14 cellular contexts compared by ENCODE assay signal in the genomic region with DNA sequence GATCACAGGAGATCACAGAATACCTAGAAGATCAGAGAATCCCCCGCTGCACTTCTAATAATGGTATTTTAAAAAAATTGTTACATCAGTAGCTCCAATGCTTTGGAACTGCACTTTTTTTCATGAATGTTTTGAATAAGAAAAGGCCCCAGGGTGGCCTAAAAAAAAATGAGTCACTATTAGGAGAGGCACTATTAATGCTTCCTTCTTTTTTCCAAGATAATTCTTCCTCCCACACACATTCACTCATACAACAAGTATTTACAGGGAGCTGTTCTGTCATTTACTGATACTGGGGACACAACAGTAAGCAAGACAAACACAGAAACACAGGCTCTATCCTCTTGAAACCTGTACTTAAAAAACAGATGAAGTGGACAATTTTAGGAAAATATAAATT. TPM values are rescaled to one million over a fixed set of nuclear protein-coding genes. Genes with fewer than 3 reads are reported as not detected.
DNase-seq lines count a peak whose midpoint lies in the region; ATAC-seq and TF ChIP-seq lines count a peak whose summit lies in the region.
"Had no signal": no experiment of that assay in that cellular context is flagged by ENCODE, and none has a peak within 500 bp of the region (broad histone marks: within the 10 kb centered on the region; RNA-seq: fewer than 3 reads in every experiment).

No MANE protein-coding gene starts in this region.

- no peak overlapping the region for H3K9ac ChIP-seq in endodermal cell (ENCODE audit: extremely low read depth, low read length, poor library complexity, severe bottlenecking)

- TF ChIP-seq CTCF in AG09309 (IDR thresholded peaks at IDR 0.05; ENCODE audit: control insufficient read depth, insufficient read depth, low read depth, low read length, missing control alignments) (no peak), endodermal cell (conservative IDR thresholded peaks at IDR 0.05) (no peak)

- no peak overlapping the region for H3K4me3 ChIP-seq in AG09309 (ENCODE audit: control insufficient read depth, low read depth, low read length)
- peak overlapping the region; percentile 7 to 43 for H3K4me3 ChIP-seq in muscle layer of duodenum (ENCODE audit: low read depth in 1 of 2, low read length in 2 of 2)
- no peak overlapping the region for H3K4me3 ChIP-seq in endodermal cell (ENCODE audit: low read length)
- H3K4me3 ChIP-seq: lower lobe of right lung had no signal

- H3K4me1 Mint-ChIP-seq in effector memory CD8-positive, alpha-beta T cell (ENCODE audit: low read depth in 2 of 2), result peaks cover 7 to 8% of the 10 kb centered on the region in 2 donors
- H3K4me1 Mint-ChIP-seq in endodermal cell, result no peaks in the 10 kb centered on the region

- no peaks in the 10 kb centered on the region for H3K9me3 Mint-ChIP-seq in effector memory CD8-positive, alpha-beta T cell
- H3K9me3 Mint-ChIP-seq in endodermal cell, result no peaks in the 10 kb centered on the region
- H3K9me3 Mint-ChIP-seq: activated naive CD4-positive, alpha-beta T cell treated with anti-CD3 and anti-CD28 coated beads, Interleukin-2, amount 50 U/mL, for 24 hours; CD14-positive monocyte had no signal

- H3K36me3 ChIP-seq in muscle layer of duodenum (ENCODE audit: control insufficient read depth in 1 of 2, insufficient read depth in 2 of 2, low read length in 2 of 2), result no peaks in the 10 kb centered on the region
- no peaks in the 10 kb centered on the region for H3K36me3 ChIP-seq in endodermal cell (ENCODE audit: control insufficient read depth, insufficient read depth, low read length)
- H3K36me3 ChIP-seq: heart right ventricle, lower lobe of right lung had no signal

- peaks cover 0 to 7% of the 10 kb centered on the region in 2 donors for H3K4me1 ChIP-seq in muscle layer of duodenum (ENCODE audit: control insufficient read depth in 1 of 2, insufficient read depth in 2 of 2, low read length in 2 of 2)
- H3K4me1 ChIP-seq in endodermal cell (ENCODE audit: control insufficient read depth, insufficient read depth, low read length), result no peaks in the 10 kb centered on the region

- H3K27me3 ChIP-seq in muscle layer of duodenum (ENCODE audit: low read depth, low read length), result no peaks in the 10 kb centered on the region
- peaks cover 24% of the 10 kb centered on the region for H3K27me3 ChIP-seq in endodermal cell (ENCODE audit: control insufficient read depth, insufficient read depth, low read length, poor library complexity, severe bottlenecking)
- H3K27me3 ChIP-seq: heart right ventricle had no signal

- peaks cover 6% of the 10 kb centered on the region in 2 donors for H3K27me3 Mint-ChIP-seq in effector memory CD8-positive, alpha-beta T cell
- H3K27me3 Mint-ChIP-seq in endodermal cell (ENCODE audit: insufficient read depth), result peaks cover 32% of the 10 kb centered on the region
- H3K27me3 Mint-ChIP-seq: activated naive CD4-positive, alpha-beta T cell treated with anti-CD3 and anti-CD28 coated beads, Interleukin-2, amount 50 U/mL, for 24 hours had no signal

- no peaks in the 10 kb centered on the region for H3K36me3 Mint-ChIP-seq in effector memory CD8-positive, alpha-beta T cell (ENCODE audit: insufficient read depth)
- no peaks in the 10 kb centered on the region for H3K36me3 Mint-ChIP-seq in endodermal cell (ENCODE audit: low read depth)
- H3K36me3 Mint-ChIP-seq: activated naive CD4-positive, alpha-beta T cell treated with anti-CD3 and anti-CD28 coated beads, Interleukin-2, amount 50 U/mL, for 24 hours; CD14-positive monocyte had no signal

- H3K4me3 Mint-ChIP-seq in effector memory CD8-positive, alpha-beta T cell, result peak overlapping the region; percentile 57 to 61
- no peak overlapping the region for H3K4me3 Mint-ChIP-seq in endodermal cell

- DNase-seq in AG09309 (ENCODE audit: low read depth) (peak; percentile 16), LHCN-M2 (ENCODE audit: low read depth) (peak; percentile 32), endodermal cell (no peak), hippocampal formation (lab: John Stamatoyannopoulos, UW) (no peak), H4 (ENCODE audit: low spot score) (no peak)
- DNase-seq in effector memory CD8-positive, alpha-beta T cell, result no peak

- H3K27ac ChIP-seq in muscle layer of duodenum (ENCODE audit: low read length) (no peak overlapping the region), endodermal cell (ENCODE audit: low read depth, low read length) (no peak overlapping the region)
- H3K27ac ChIP-seq: heart right ventricle, lower lobe of right lung had no signal

- ATAC-seq in effector memory CD8-positive, alpha-beta T cell (replicated peaks), result no peak
- ATAC-seq in HG03039 (IDR thresholded peaks at IDR 0.05; ENCODE audit: unreplicated experiment), result no peak

- H3K27ac Mint-ChIP-seq in effector memory CD8-positive, alpha-beta T cell, result no peak overlapping the region
- no peak overlapping the region for H3K27ac Mint-ChIP-seq in endodermal cell
- H3K27ac Mint-ChIP-seq: activated naive CD4-positive, alpha-beta T cell treated with anti-CD3 and anti-CD28 coated beads, Interleukin-2, amount 50 U/mL, for 24 hours had no signal

- no peaks in the 10 kb centered on the region for H3K9me3 ChIP-seq in muscle layer of duodenum (ENCODE audit: control insufficient read depth in 1 of 2, low read length in 2 of 2)
- no peaks in the 10 kb centered on the region for H3K9me3 ChIP-seq in endodermal cell (ENCODE audit: control insufficient read depth, low read length)
- H3K9me3 ChIP-seq: heart right ventricle, lower lobe of right lung had no signal

- 82 to 88% methylated on average over 1 of the region's 1 CpG for WGBS in endodermal cell (ENCODE audit: insufficient coverage in 1 of 2, insufficient read length in 1 of 2), 2 experiments

RNA-seq across cellular contexts. Expression of a gene that starts 0.7 kb away (rescaled TPM):
- total RNA-seq in LHCN-M2 (2014; rRNA removed), result not detected in 2 replicates
- polyA plus RNA-seq in LHCN-M2 (2012), result not detected
- not detected for total RNA-seq in endodermal cell
- polyA plus RNA-seq in endodermal cell (2013, experiment 1 of 2), result not detected
- not detected for polyA plus RNA-seq in endodermal cell (2013, experiment 2 of 2)
- total RNA-seq in H4 (2014; rRNA removed; shearing (Covaris generic)), result not detected in 2 replicates
- total RNA-seq: dermis microvascular lymphatic vessel endothelial cell; heart right ventricle; lower lobe of right lung; T-helper 1 cell treated with Interleukin-12 subunit alpha and Interleukin-12 subunit beta and Interleukin-4 antibody, amounts not matched to agents 30 ng/mL and 1 ng/mL, for 36 hours had no signal
- polyA plus RNA-seq: heart right ventricle had no signal

RNA-seq across cellular contexts. Expression of a gene that starts 6.3 kb away (rescaled TPM):
- 17.2 and 24.4 TPM in 2 replicates for total RNA-seq in LHCN-M2 (2014; rRNA removed)
- polyA plus RNA-seq in LHCN-M2 (2012), result 7.6 TPM
- 10 to 100 TPM; 12.6 to 14.7 TPM for total RNA-seq in endodermal cell
- 15.2 TPM for polyA plus RNA-seq in endodermal cell (2013, experiment 1 of 2)
- 14.6 TPM for polyA plus RNA-seq in endodermal cell (2013, experiment 2 of 2)
- total RNA-seq in H4 (2014; rRNA removed; shearing (Covaris generic)), result 11.8 and 16.2 TPM in 2 replicates

RNA-seq across cellular contexts. Expression of a gene that starts 48.4 kb away (rescaled TPM):
- total RNA-seq in LHCN-M2 (2014; rRNA removed) (118 and 134 TPM in 2 replicates), endodermal cell (100 to 1,000 TPM; 167 to 172 TPM)
- 120 TPM for polyA plus RNA-seq in LHCN-M2 (2012)
- 202 TPM for polyA plus RNA-seq in endodermal cell (2013, experiment 1 of 2)
- polyA plus RNA-seq in endodermal cell (2013, experiment 2 of 2), result 173 TPM
- total RNA-seq in H4 (2014; rRNA removed; shearing (Covaris generic)), result 162 and 208 TPM in 2 replicates

Comparison
In these comparisons a context has a peak if more than half of its experiments do, and no peak if none do; other contexts are left out.
1. DNase-seq: peak in AG09309 (single experiment) and LHCN-M2 (single experiment); none in effector memory CD8-positive, alpha-beta T cell (0 of 3), endodermal cell (single experiment), hippocampal formation (0 of 2) and H4 (single experiment).
2. H3K4me3 ChIP-seq: peak in muscle layer of duodenum (2 of 2); none in AG09309 (single experiment) and endodermal cell (single experiment).